Comparison of ENCODE assay signal across 10 cellular contexts in genomic region chr3:12423918-12424634, GRCh38.
DNase-seq lines count a peak whose midpoint lies in the region; ATAC-seq, FAIRE-seq and TF ChIP-seq lines count a peak whose summit lies in the region.
"Had no signal": no experiment of that assay in that cellular context is flagged by ENCODE, and none has a peak within 500 bp of the region (broad histone marks: within the 10 kb centered on the region; RNA-seq: fewer than 3 reads in every experiment).

No MANE protein-coding gene starts in this region.

- H3K4me2 ChIP-seq in GM12878 (ENCODE audit: control insufficient read depth, insufficient read depth) = no peak overlapping the region

- no peaks in the 10 kb centered on the region for H3K9me3 ChIP-seq in GM12878 (replicated peaks; ENCODE audit: control insufficient read depth, insufficient read depth, low read length)

- H4K20me1 ChIP-seq in GM12878 (ENCODE audit: control insufficient read depth, insufficient read depth) = no peaks in the 10 kb centered on the region

- TF ChIP-seq RAD21 in GM12878 (IDR thresholded peaks at IDR 0.05; ENCODE audit: insufficient read depth, low read depth, low read length) = no peak

- no peak overlapping the region for H3K4me3 ChIP-seq in GM12878

- H3K79me2 ChIP-seq in GM12878 (ENCODE audit: control insufficient read depth, insufficient read depth, low read length) = no peaks in the 10 kb centered on the region

- H3K27me3 Mint-ChIP-seq in osteocyte (ENCODE audit: unreplicated experiment) = peaks cover 4% of the 10 kb centered on the region

- in situ Hi-C loops in GM12878 (cut with MboI) = no loop called here

- no peaks in the 10 kb centered on the region for H3K4me1 ChIP-seq in GM12878 (ENCODE audit: control insufficient read depth, insufficient read depth, low read length)

- no peak overlapping the region for H3K9ac ChIP-seq in GM12878 (ENCODE audit: control insufficient read depth, insufficient read depth, low read length)

- no peaks in the 10 kb centered on the region for H3K36me3 Mint-ChIP-seq in osteocyte (ENCODE audit: unreplicated experiment)

- TF ChIP-seq POLR2A in GM12878 (IDR thresholded peaks at IDR 0.05; ENCODE audit: low read depth, low read length) = no peak

- H3K27me3 ChIP-seq in GM12878 (replicated peaks in 1 of 2; ENCODE audit: control insufficient read depth in 2 of 2, insufficient read depth in 2 of 2, low read length in 1 of 2) = peaks cover 0 to 3% of the 10 kb centered on the region in 2 experiments; a peak in 2 of 4 replicates

- CTCF ChIA-PET in GM12878 (lab: Yijun Ruan, JAX) = interaction anchor here (0.6 kb wide), 1 partner anchor 178 kb away, joined by 4 read pairs; no protein-coding TSS in a partner anchor

- ATAC-seq in GM12878 (peak; percentile 45), GM21723 (IDR thresholded peaks at IDR 0.05; ENCODE audit: unreplicated experiment) (no peak), HG03521 (IDR thresholded peaks at IDR 0.05; ENCODE audit: unreplicated experiment) (no peak)

- H3K27ac ChIP-seq in C4-2B (peak overlapping the region; percentile 62), GM12878 (ENCODE audit: control insufficient read depth, insufficient read depth) (no peak overlapping the region)

- H3K4me3 Mint-ChIP-seq in osteocyte (ENCODE audit: unreplicated experiment) = no peak overlapping the region

- POLR2A ChIA-PET in GM12878 (lab: Charles Lee) = no interaction called here

- TF ChIP-seq CTCF in C4-2B (conservative IDR thresholded peaks at IDR 0.05) (no peak), GM12878 (IDR thresholded peaks at IDR 0.05 in 2 of 3, conservative IDR thresholded peaks at IDR 0.05 in 1 of 3; ENCODE audit: control insufficient read depth in 2 of 3, extremely low read depth in 1 of 3, insufficient read depth in 1 of 3, low read depth in 3 of 3, low read length in 3 of 3) (no peak), osteocyte (IDR thresholded peaks at IDR 0.05) (no peak)

- H3K4me1 Mint-ChIP-seq in osteocyte (ENCODE audit: unreplicated experiment) = peaks cover 17% of the 10 kb centered on the region

- intact Hi-C loops in GM12878 (cut with micrococcal nuclease; ENCODE audit: unreplicated experiment) = no loop called here

- SMC1A ChIA-PET in GM12878 (lab: Charles Lee; ENCODE audit: uncharacterized antibody, unreplicated experiment) = no interaction called here

- no peak for TF ChIP-seq EP300 in GM12878 (IDR thresholded peaks at IDR 0.05; ENCODE audit: borderline replicate concordance in 1 of 2, control insufficient read depth in 1 of 2, low read depth in 2 of 2, low read length in 2 of 2)

- FAIRE-seq in HTR-8/SVneo (lab: Jason Lieb, UNC) (no peak), GM12878 (lab: Jason Lieb, UNC) (no peak)

- peak; percentile 51 for DNase-seq in HTR-8/SVneo (ENCODE audit: insufficient read length, low spot score)
- DNase-seq in GM12878 (ENCODE audit: low read depth, low spot score) = no peak
- DNase-seq in osteocyte (ENCODE audit: extremely low spot score, unreplicated experiment) = peak; percentile 60
- DNase-seq in HuH-7 (ENCODE audit: low spot score) = no peak
- no peak for DNase-seq in NAMALWA (ENCODE audit: low spot score)
- DNase-seq: effector CD8-positive, alpha-beta T cell; KG1 had no signal

- no peak overlapping the region for H2AFZ ChIP-seq in GM12878 (ENCODE audit: control insufficient read depth, low read depth, low read length)

- no peak overlapping the region for H3K27ac Mint-ChIP-seq in osteocyte (ENCODE audit: unreplicated experiment)

- BruUV-seq in GM12878 (replicated peaks; lab: Mats Ljungman, UMichigan) = no TSS peak

- 0% methylated on average over 6 of the region's 6 CpGs for WGBS in GM12878 (ENCODE audit: insufficient coverage, insufficient replicate concordance, low lambda C conversion rate, missing lambda C conversion rate)

- RAD21 ChIA-PET in GM12878 (lab: Charles Lee; ENCODE audit: unreplicated experiment) = no interaction called here

- no peaks in the 10 kb centered on the region for H3K36me3 ChIP-seq in GM12878 (ENCODE audit: control insufficient read depth in 2 of 2, insufficient read depth in 2 of 2, low read length in 1 of 2)

- H3K9me3 Mint-ChIP-seq in osteocyte (ENCODE audit: unreplicated experiment) = no peaks in the 10 kb centered on the region

TF ChIP-seq in GM12878, 131 proteins besides CTCF, POLR2A, EP300 and RAD21:
- TF ChIP-seq, protein P1, sequence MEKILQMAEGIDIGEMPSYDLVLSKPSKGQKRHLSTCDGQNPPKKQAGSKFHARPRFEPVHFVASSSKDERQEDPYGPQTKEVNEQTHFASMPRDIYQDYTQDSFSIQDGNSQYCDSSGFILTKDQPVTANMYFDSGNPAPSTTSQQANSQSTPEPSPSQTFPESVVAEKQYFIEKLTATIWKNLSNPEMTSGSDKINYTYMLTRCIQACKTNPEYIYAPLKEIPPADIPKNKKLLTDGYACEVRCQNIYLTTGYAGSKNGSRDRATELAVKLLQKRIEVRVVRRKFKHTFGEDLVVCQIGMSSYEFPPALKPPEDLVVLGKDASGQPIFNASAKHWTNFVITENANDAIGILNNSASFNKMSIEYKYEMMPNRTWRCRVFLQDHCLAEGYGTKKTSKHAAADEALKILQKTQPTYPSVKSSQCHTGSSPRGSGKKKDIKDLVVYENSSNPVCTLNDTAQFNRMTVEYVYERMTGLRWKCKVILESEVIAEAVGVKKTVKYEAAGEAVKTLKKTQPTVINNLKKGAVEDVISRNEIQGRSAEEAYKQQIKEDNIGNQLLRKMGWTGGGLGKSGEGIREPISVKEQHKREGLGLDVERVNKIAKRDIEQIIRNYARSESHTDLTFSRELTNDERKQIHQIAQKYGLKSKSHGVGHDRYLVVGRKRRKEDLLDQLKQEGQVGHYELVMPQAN (conservative IDR thresholded peaks at IDR 0.05) = no peak
- TF ChIP-seq FOXM1 (IDR thresholded peaks at IDR 0.05; ENCODE audit: low read depth, low read length) = no peak
- TF ChIP-seq ZNF274 (IDR thresholded peaks at IDR 0.05; ENCODE audit: insufficient read depth, insufficient read length) = no peak
- no peak for TF ChIP-seq SMAD1 (IDR thresholded peaks at IDR 0.05; ENCODE audit: low read depth, partially characterized antibody)
- TF ChIP-seq BMI1 (IDR thresholded peaks at IDR 0.05; ENCODE audit: borderline replicate concordance) = no peak
- TF ChIP-seq SMC3 (IDR thresholded peaks at IDR 0.05; ENCODE audit: borderline replicate concordance, low read length) = no peak
- TF ChIP-seq CUX1 (IDR thresholded peaks at IDR 0.05; ENCODE audit: insufficient replicate concordance, low read depth, low read length) = no peak
- no peak for TF ChIP-seq NR2C1 (IDR thresholded peaks at IDR 0.05)
- no peak for TF ChIP-seq SMAD5 (IDR thresholded peaks at IDR 0.05; ENCODE audit: low read depth)
- TF ChIP-seq BACH1 (IDR thresholded peaks at IDR 0.05; ENCODE audit: borderline replicate concordance) = no peak
- TF ChIP-seq GATAD2B (conservative IDR thresholded peaks at IDR 0.05; ENCODE audit: low read depth) = no peak
- TF ChIP-seq ETV6 (conservative IDR thresholded peaks at IDR 0.05 in 1 of 2, IDR thresholded peaks at IDR 0.05 in 1 of 2; ENCODE audit: borderline replicate concordance in 1 of 2, low read depth in 1 of 2) = no peak
- no peak for TF ChIP-seq SMARCA5 (IDR thresholded peaks at IDR 0.05)
- TF ChIP-seq STAT1 (conservative IDR thresholded peaks at IDR 0.05) = no peak
- no peak for TF ChIP-seq RAD51 (IDR thresholded peaks at IDR 0.05)
- no peak for TF ChIP-seq DPF2 (IDR thresholded peaks at IDR 0.05)
- TF ChIP-seq HCFC1 (IDR thresholded peaks at IDR 0.05; ENCODE audit: low read length) = no peak
- TF ChIP-seq NBN (IDR thresholded peaks at IDR 0.05) = no peak
- no peak for TF ChIP-seq MYC (IDR thresholded peaks at IDR 0.05; ENCODE audit: insufficient read depth, insufficient read length, insufficient replicate concordance, low read length, severe bottlenecking)
- TF ChIP-seq ESRRA (IDR thresholded peaks at IDR 0.05; ENCODE audit: low read length) = no peak

Comparison
In these comparisons a context has a peak if more than half of its experiments do, and no peak if none do; other contexts are left out.
1. DNase-seq: peak in HTR-8/SVneo (single experiment) and osteocyte (single experiment); none in GM12878 (single experiment), HuH-7 (single experiment) and NAMALWA (single experiment).